1 cellular context compared by ENCODE assay signal in genomic region chr14:103894723-103895059, GRCh38.
TF ChIP-seq lines count a peak whose summit lies in the region.

No MANE protein-coding gene starts in this region.

TF ChIP-seq in HCT116, 20 proteins besides CTCF, POLR2A, EP300 and RAD21 (continued from another document):
- TF ChIP-seq, protein P1, sequence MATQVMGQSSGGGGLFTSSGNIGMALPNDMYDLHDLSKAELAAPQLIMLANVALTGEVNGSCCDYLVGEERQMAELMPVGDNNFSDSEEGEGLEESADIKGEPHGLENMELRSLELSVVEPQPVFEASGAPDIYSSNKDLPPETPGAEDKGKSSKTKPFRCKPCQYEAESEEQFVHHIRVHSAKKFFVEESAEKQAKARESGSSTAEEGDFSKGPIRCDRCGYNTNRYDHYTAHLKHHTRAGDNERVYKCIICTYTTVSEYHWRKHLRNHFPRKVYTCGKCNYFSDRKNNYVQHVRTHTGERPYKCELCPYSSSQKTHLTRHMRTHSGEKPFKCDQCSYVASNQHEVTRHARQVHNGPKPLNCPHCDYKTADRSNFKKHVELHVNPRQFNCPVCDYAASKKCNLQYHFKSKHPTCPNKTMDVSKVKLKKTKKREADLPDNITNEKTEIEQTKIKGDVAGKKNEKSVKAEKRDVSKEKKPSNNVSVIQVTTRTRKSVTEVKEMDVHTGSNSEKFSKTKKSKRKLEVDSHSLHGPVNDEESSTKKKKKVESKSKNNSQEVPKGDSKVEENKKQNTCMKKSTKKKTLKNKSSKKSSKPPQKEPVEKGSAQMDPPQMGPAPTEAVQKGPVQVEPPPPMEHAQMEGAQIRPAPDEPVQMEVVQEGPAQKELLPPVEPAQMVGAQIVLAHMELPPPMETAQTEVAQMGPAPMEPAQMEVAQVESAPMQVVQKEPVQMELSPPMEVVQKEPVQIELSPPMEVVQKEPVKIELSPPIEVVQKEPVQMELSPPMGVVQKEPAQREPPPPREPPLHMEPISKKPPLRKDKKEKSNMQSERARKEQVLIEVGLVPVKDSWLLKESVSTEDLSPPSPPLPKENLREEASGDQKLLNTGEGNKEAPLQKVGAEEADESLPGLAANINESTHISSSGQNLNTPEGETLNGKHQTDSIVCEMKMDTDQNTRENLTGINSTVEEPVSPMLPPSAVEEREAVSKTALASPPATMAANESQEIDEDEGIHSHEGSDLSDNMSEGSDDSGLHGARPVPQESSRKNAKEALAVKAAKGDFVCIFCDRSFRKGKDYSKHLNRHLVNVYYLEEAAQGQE (IDR thresholded peaks at IDR 0.05; ENCODE audit: low read depth), result no peak
